Comparison of ENCODE assay signal across 9 cellular contexts in the genomic region with DNA sequence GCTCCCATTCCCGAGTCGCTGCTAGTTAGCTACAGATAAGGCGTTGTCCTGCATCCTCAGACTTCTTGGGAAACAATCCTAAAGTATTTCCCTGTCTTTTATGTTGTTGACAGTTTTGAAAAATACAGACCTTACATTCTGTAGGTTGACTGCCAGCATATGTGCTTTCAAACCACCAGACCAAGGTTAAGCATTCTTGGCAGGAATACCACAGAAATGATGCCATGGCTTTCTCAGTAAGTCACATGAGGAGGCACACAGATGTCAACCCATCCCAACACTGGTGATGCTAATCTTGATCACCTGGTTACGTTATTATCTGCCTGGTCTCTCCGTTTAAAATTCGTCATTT. TPM values are rescaled to one million over a fixed set of nuclear protein-coding genes. Genes with fewer than 3 reads are reported as not detected.
DNase-seq lines count a peak whose midpoint lies in the region; ATAC-seq, FAIRE-seq and TF ChIP-seq lines count a peak whose summit lies in the region.
"Had no signal": no experiment of that assay in that cellular context is flagged by ENCODE, and none has a peak within 500 bp of the region (broad histone marks: within the 10 kb centered on the region; RNA-seq: fewer than 3 reads in every experiment).

No MANE protein-coding gene starts in this region.

- H3K27me3 Mint-ChIP-seq in HFFc6 (ENCODE audit: insufficient read depth) (peaks cover 3% of the 10 kb centered on the region; the same call in 1 of the 2 replicates), memory B cell (no peaks in the 10 kb centered on the region)

- SMC1A ChIA-PET in GM12878 (lab: Charles Lee; ENCODE audit: uncharacterized antibody, unreplicated experiment), result interaction anchor here (0.8 to 2.6 kb wide), 7 partner anchors 8 to 219 kb away, joined by 3 to 20 read pairs (median 5); a partner anchor contains a TSS

- FAIRE-seq in A549 (lab: Jason Lieb, UNC), result no peak
- no peak for FAIRE-seq in GM12878 (lab: Jason Lieb, UNC)
- FAIRE-seq: colon had no signal

- H3K9me3 ChIP-seq in A549 (no peaks in the 10 kb centered on the region), GM12878 (replicated peaks; ENCODE audit: control insufficient read depth, insufficient read depth, low read length) (no peaks in the 10 kb centered on the region)

- ATAC-seq in A549 (no peak), GM12878 (no peak), memory B cell (ENCODE audit: low read depth) (no peak)

- H3K36me3 Mint-ChIP-seq in HFFc6 (ENCODE audit: low read depth) (peaks cover 5% of the 10 kb centered on the region; the same call in 1 of the 2 replicates), memory B cell (peaks cover 4% of the 10 kb centered on the region)

- H3K9me3 Mint-ChIP-seq in HFFc6, result no peaks in the 10 kb centered on the region
- no peaks in the 10 kb centered on the region for H3K9me3 Mint-ChIP-seq in memory B cell

- H3K27ac ChIP-seq in A549, result peak overlapping the region; percentile 76 to 84; a peak in 5 of 6 replicates
- H3K27ac ChIP-seq in GM12878 (ENCODE audit: control insufficient read depth, insufficient read depth), result peak overlapping the region; percentile 74; the same call in 1 of the 2 replicates

- DNase-seq in A549 (ENCODE audit: low read depth in 1 of 2, low spot score in 1 of 2) (peak in 1 of 2 experiments; percentile 19), HFFc6 (peak; percentile 35), GM12878 (ENCODE audit: low read depth, low spot score) (no peak), memory B cell (ENCODE audit: low spot score in 2 of 2) (no peak), SKM-1 treated with dmso at 0.1 percent for 144 hours (lab: John Stamatoyannopoulos, UW; ENCODE audit: unreplicated experiment) (no peak), NCI-H187 (lab: John Stamatoyannopoulos, UW) (no peak), cerebellar cortex (ENCODE audit: low spot score) (no peak), inferior parietal cortex (ENCODE audit: extremely low spot score) (no peak)

- no peak for TF ChIP-seq CTCF in A549 (IDR thresholded peaks at IDR 0.05)
- TF ChIP-seq CTCF in HFFc6 (IDR thresholded peaks at IDR 0.05), result no peak
- no peak for TF ChIP-seq CTCF in GM12878 (IDR thresholded peaks at IDR 0.05 in 2 of 3, conservative IDR thresholded peaks at IDR 0.05 in 1 of 3; ENCODE audit: control insufficient read depth in 2 of 3, extremely low read depth in 1 of 3, insufficient read depth in 1 of 3, low read depth in 3 of 3, low read length in 3 of 3)

- in situ Hi-C loops in GM12878 (cut with MboI), result no loop called here

- H3K4me3 ChIP-seq in A549 (peak overlapping the region; percentile 74), GM12878 (peak overlapping the region; percentile 97)

- TF ChIP-seq EP300 in A549 (IDR thresholded peaks at IDR 0.05) (no peak), GM12878 (IDR thresholded peaks at IDR 0.05; ENCODE audit: borderline replicate concordance in 1 of 2, control insufficient read depth in 1 of 2, low read depth in 2 of 2, low read length in 2 of 2) (no peak)

- 48% methylated on average over 6 of the region's 6 CpGs for WGBS in A549 (ENCODE audit: missing lambda C conversion rate)
- 12% methylated on average over 6 of the region's 6 CpGs for WGBS in GM12878 (ENCODE audit: insufficient coverage, insufficient replicate concordance, low lambda C conversion rate, missing lambda C conversion rate)

- H3K36me3 ChIP-seq in GM12878 (ENCODE audit: control insufficient read depth in 2 of 2, insufficient read depth in 2 of 2, low read length in 1 of 2), result peaks cover 0 to 12% of the 10 kb centered on the region in 2 experiments; a peak in 2 of 4 replicates

- peak overlapping the region; percentile 95 for H3K27ac Mint-ChIP-seq in HFFc6
- peak overlapping the region; percentile 96 for H3K27ac Mint-ChIP-seq in memory B cell

- CTCF ChIA-PET in A549 (lab: Yijun Ruan, JAX) (interaction anchor here (0.5 to 1.6 kb wide), 6 partner anchors 8 to 67 kb away, joined by 3 to 7 read pairs (median 4); no protein-coding TSS in a partner anchor), GM12878 (lab: Yijun Ruan, JAX) (interaction anchor here (0.7 to 1.2 kb wide), 5 partner anchors 50 to 408 kb away, joined by 3 read pairs; no protein-coding TSS in a partner anchor)

- H3K4me3 Mint-ChIP-seq in HFFc6, result peak overlapping the region; percentile 99
- H3K4me3 Mint-ChIP-seq in memory B cell, result peak overlapping the region; percentile 100

- H3K27me3 ChIP-seq in GM12878 (replicated peaks in 1 of 2; ENCODE audit: control insufficient read depth in 2 of 2, insufficient read depth in 2 of 2, low read length in 1 of 2), result no peaks in the 10 kb centered on the region

- POLR2A ChIA-PET in A549 (lab: Yijun Ruan, JAX) (interaction anchor here (1.0 to 1.6 kb wide), 3 partner anchors 45 to 50 kb away, joined by 3 to 8 read pairs (median 4); a partner anchor contains a TSS), GM12878 (lab: Charles Lee) (interaction anchor here (0.6 to 2.6 kb wide), 9 partner anchors 9 to 179 kb away, joined by 3 to 19 read pairs (median 4); a partner anchor contains a TSS)

- H4K20me1 ChIP-seq in GM12878 (ENCODE audit: control insufficient read depth, insufficient read depth), result no peaks in the 10 kb centered on the region

- peaks cover 17% of the 10 kb centered on the region; the same call in 2 of the 3 replicates for H3K4me1 ChIP-seq in A549
- peaks cover 10% of the 10 kb centered on the region; the same call in 1 of the 2 replicates for H3K4me1 ChIP-seq in GM12878 (ENCODE audit: control insufficient read depth, insufficient read depth, low read length)

- H2AFZ ChIP-seq in GM12878 (ENCODE audit: control insufficient read depth, low read depth, low read length), result no peak overlapping the region; the same call in 1 of the 2 replicates

- TF ChIP-seq POLR2A in A549 (IDR thresholded peaks at IDR 0.05; ENCODE audit: low read length) (no peak), GM12878 (IDR thresholded peaks at IDR 0.05; ENCODE audit: low read depth, low read length) (no peak)

- H3K79me2 ChIP-seq in GM12878 (ENCODE audit: control insufficient read depth, insufficient read depth, low read length), result peaks cover 22% of the 10 kb centered on the region

- no TSS peak for BruUV-seq in GM12878 (replicated peaks; lab: Mats Ljungman, UMichigan)

- intact Hi-C loops in GM12878 (cut with micrococcal nuclease; ENCODE audit: unreplicated experiment), result loop anchor here (5.0 kb wide), 1 partner anchor 47 kb away; a partner anchor contains a TSS

- H3K4me1 Mint-ChIP-seq in HFFc6 (ENCODE audit: low read depth) (peaks cover 27% of the 10 kb centered on the region), memory B cell (peaks cover 10% of the 10 kb centered on the region)

- RAD21 ChIA-PET in GM12878 (lab: Charles Lee; ENCODE audit: unreplicated experiment), result interaction anchor here (1.1 to 2.1 kb wide), 4 partner anchors 46 to 143 kb away, joined by 4 to 11 read pairs (median 4); a partner anchor contains a TSS

- peak overlapping the region; percentile 90 for H3K9ac ChIP-seq in GM12878 (ENCODE audit: control insufficient read depth, insufficient read depth, low read length)

- TF ChIP-seq RAD21 in A549 (conservative IDR thresholded peaks at IDR 0.05 in 1 of 2, IDR thresholded peaks at IDR 0.05 in 1 of 2) (no peak), GM12878 (IDR thresholded peaks at IDR 0.05; ENCODE audit: insufficient read depth, low read depth, low read length) (no peak)

- H3K4me2 ChIP-seq in A549, result peak overlapping the region; percentile 89
- H3K4me2 ChIP-seq in GM12878 (ENCODE audit: control insufficient read depth, insufficient read depth), result peak overlapping the region; percentile 82

RNA-seq across cellular contexts. Expression of a gene that starts 0.9 kb away (rescaled TPM):
- 41.2 and 49.2 TPM in 2 replicates for polyA plus RNA-seq in A549 (2011; rRNA removed)
- polyA plus RNA-seq in A549 (2012; cell fraction: cytosol; rRNA removed), result 17.0 and 19.6 TPM in 2 replicates
- polyA plus RNA-seq in A549 (2012; cell fraction: nucleus; rRNA removed), result 16.7 and 20.8 TPM in 2 replicates
- polyA plus RNA-seq in A549 (2017; fragmentation: RNase III; extraction: RNeasy Plus Mini Kit Qiagen cat#74134 plus additional on column Dnase treatment), result 30.2 to 31.5 TPM (median 30.3 TPM) in 3 replicates
- 43.4 and 47.1 TPM in 2 replicates for polyA minus RNA-seq in A549 (2011; rRNA and poly(A)+ RNA removed)
- total RNA-seq in HFFc6 (2021; fragmentation: NEBNext Ultra II Directional; extraction: Animal tissue kit (Norgen Biotek cat#: 25700)), result 10 to 100 TPM; 22.2 to 26.7 (median 24.7) TPM
- 23.3 and 25.1 TPM in 2 replicates for total RNA-seq in GM12878 (2013; cell fraction: nucleolus; rRNA removed)
- total RNA-seq in GM12878 (2014; rRNA removed), result 37.7 and 40.1 TPM in 2 replicates
- 35.7 and 37.7 TPM in 2 replicates for total RNA-seq in GM12878 (2014; rRNA removed; fragmentation: Illumina TruSeq; extraction: Trizol)
- total RNA-seq in GM12878 (2021), result 36.9 and 37.2 TPM in 2 replicates
- 17.1 TPM for polyA plus RNA-seq in GM12878 (2011; ENCODE audit: low read depth)
- polyA plus RNA-seq in GM12878 (2011; rRNA removed), result 52.0 and 63.5 TPM in 2 replicates
- polyA plus RNA-seq in GM12878 (2011; cell fraction: cytosol; rRNA removed), result 40.5 and 42.8 TPM in 2 replicates
- polyA plus RNA-seq in GM12878 (2011; cell fraction: nucleus; rRNA removed), result 31.9 and 34.2 TPM in 2 replicates
- polyA plus RNA-seq in GM12878 (2012), result 20.7 and 26.9 TPM in 2 replicates
- 38.4 and 38.5 TPM in 2 replicates for polyA plus RNA-seq in GM12878 (2014; fragmentation: Illumina TruSeq; extraction: Trizol)
- polyA plus RNA-seq in GM12878 (2014; fragmentation: Nextera tagmentation; extraction: Ambion mirVana), result 10 to 100 TPM; 17.4 to 18.6 TPM
- polyA plus RNA-seq in GM12878 (2014; rRNA removed), result 26.8 and 30.3 TPM in 2 replicates
- polyA plus RNA-seq in GM12878 (2016; fragmentation: Nextera tagmentation; extraction: Ambion mirVana), result 10 to 100 TPM; 49.0 to 49.1 TPM
- 58.7 and 72.1 TPM in 2 replicates for polyA minus RNA-seq in GM12878 (2011; rRNA and poly(A)+ RNA removed)
- 23.6 and 30.2 TPM in 2 replicates for polyA minus RNA-seq in GM12878 (2011; cell fraction: cytosol; rRNA and poly(A)+ RNA removed)
- polyA minus RNA-seq in GM12878 (2011; cell fraction: nucleus; rRNA and poly(A)+ RNA removed), result 8.0 and 13.6 TPM in 2 replicates

RNA-seq across cellular contexts. Expression of a gene that starts 47.0 kb away (rescaled TPM):
- 122 and 144 TPM in 2 replicates for polyA plus RNA-seq in A549 (2011; rRNA removed)
- 69.1 and 77.6 TPM in 2 replicates for polyA plus RNA-seq in A549 (2012; cell fraction: cytosol; rRNA removed)
- polyA plus RNA-seq in A549 (2012; cell fraction: nucleus; rRNA removed), result 1,381 and 1,390 TPM in 2 replicates
- 104 to 128 TPM (median 107 TPM) in 3 replicates for polyA plus RNA-seq in A549 (2017; fragmentation: RNase III; extraction: RNeasy Plus Mini Kit Qiagen cat#74134 plus additional on column Dnase treatment)
- polyA minus RNA-seq in A549 (2011; rRNA and poly(A)+ RNA removed), result 412 and 415 TPM in 2 replicates
- total RNA-seq in HFFc6 (2021; fragmentation: NEBNext Ultra II Directional; extraction: Animal tissue kit (Norgen Biotek cat#: 25700)), result 100 to 1,000 TPM; 316 to 368 (median 327) TPM
- total RNA-seq in GM12878 (2013; cell fraction: nucleolus; rRNA removed), result 455 and 507 TPM in 2 replicates
- 117 and 149 TPM in 2 replicates for total RNA-seq in GM12878 (2014; rRNA removed)
- 72.8 and 76.4 TPM in 2 replicates for total RNA-seq in GM12878 (2014; rRNA removed; fragmentation: Illumina TruSeq; extraction: Trizol)
- 151 and 156 TPM in 2 replicates for total RNA-seq in GM12878 (2021)
- polyA plus RNA-seq in GM12878 (2011; ENCODE audit: low read depth), result 62.4 TPM
- polyA plus RNA-seq in GM12878 (2011; rRNA removed), result 77.5 and 123 TPM in 2 replicates
- 175 and 179 TPM in 2 replicates for polyA plus RNA-seq in GM12878 (2011; cell fraction: cytosol; rRNA removed)
- polyA plus RNA-seq in GM12878 (2011; cell fraction: nucleus; rRNA removed), result 662 and 1,244 TPM in 2 replicates
- polyA plus RNA-seq in GM12878 (2012), result 83.4 and 103 TPM in 2 replicates
- 52.9 and 70.9 TPM in 2 replicates for polyA plus RNA-seq in GM12878 (2014; fragmentation: Illumina TruSeq; extraction: Trizol)
- 10 to 100 TPM; 18.7 to 46.9 TPM for polyA plus RNA-seq in GM12878 (2014; fragmentation: Nextera tagmentation; extraction: Ambion mirVana)
- 104 and 116 TPM in 2 replicates for polyA plus RNA-seq in GM12878 (2014; rRNA removed)
- polyA plus RNA-seq in GM12878 (2016; fragmentation: Nextera tagmentation; extraction: Ambion mirVana), result 10 to 100 TPM; 65.0 to 66.1 TPM
- polyA minus RNA-seq in GM12878 (2011; rRNA and poly(A)+ RNA removed), result 228 and 314 TPM in 2 replicates
- 87.0 and 88.2 TPM in 2 replicates for polyA minus RNA-seq in GM12878 (2011; cell fraction: cytosol; rRNA and poly(A)+ RNA removed)
- 230 and 517 TPM in 2 replicates for polyA minus RNA-seq in GM12878 (2011; cell fraction: nucleus; rRNA and poly(A)+ RNA removed)

RNA-seq across cellular contexts. Expression of a gene that starts 49.6 kb away (rescaled TPM):
- polyA plus RNA-seq in A549 (2011; rRNA removed), result 22.9 and 24.7 TPM in 2 replicates
- 23.0 and 24.6 TPM in 2 replicates for polyA plus RNA-seq in A549 (2012; cell fraction: cytosol; rRNA removed)
- polyA plus RNA-seq in A549 (2012; cell fraction: nucleus; rRNA removed), result 74.3 and 90.1 TPM in 2 replicates
- 29.6 to 32.0 TPM (median 30.5 TPM) in 3 replicates for polyA plus RNA-seq in A549 (2017; fragmentation: RNase III; extraction: RNeasy Plus Mini Kit Qiagen cat#74134 plus additional on column Dnase treatment)
- polyA minus RNA-seq in A549 (2011; rRNA and poly(A)+ RNA removed), result 13.6 and 14.4 TPM in 2 replicates
- total RNA-seq in HFFc6 (2021; fragmentation: NEBNext Ultra II Directional; extraction: Animal tissue kit (Norgen Biotek cat#: 25700)), result 10 to 100 TPM; 29.5 to 40.8 (median 36.9) TPM
- 71.8 and 84.0 TPM in 2 replicates for total RNA-seq in GM12878 (2013; cell fraction: nucleolus; rRNA removed)
- total RNA-seq in GM12878 (2014; rRNA removed), result 36.7 and 38.4 TPM in 2 replicates
- total RNA-seq in GM12878 (2014; rRNA removed; fragmentation: Illumina TruSeq; extraction: Trizol), result 36.2 and 38.6 TPM in 2 replicates
- 38.4 and 42.3 TPM in 2 replicates for total RNA-seq in GM12878 (2021)
- polyA plus RNA-seq in GM12878 (2011; ENCODE audit: low read depth), result 14.5 TPM
- 14.4 and 22.0 TPM in 2 replicates for polyA plus RNA-seq in GM12878 (2011; rRNA removed)
- polyA plus RNA-seq in GM12878 (2011; cell fraction: cytosol; rRNA removed), result 18.9 and 23.0 TPM in 2 replicates
- 185 and 243 TPM in 2 replicates for polyA plus RNA-seq in GM12878 (2011; cell fraction: nucleus; rRNA removed)
- 25.2 and 28.8 TPM in 2 replicates for polyA plus RNA-seq in GM12878 (2012)
- 40.6 and 46.0 TPM in 2 replicates for polyA plus RNA-seq in GM12878 (2014; fragmentation: Illumina TruSeq; extraction: Trizol)
- 10 to 100 TPM in 1 of 2 experiments, 1 to 10 TPM in 1; 8.7 to 14.3 TPM for polyA plus RNA-seq in GM12878 (2014; fragmentation: Nextera tagmentation; extraction: Ambion mirVana)
- polyA plus RNA-seq in GM12878 (2014; rRNA removed), result 26.2 and 29.2 TPM in 2 replicates
- polyA plus RNA-seq in GM12878 (2016; fragmentation: Nextera tagmentation; extraction: Ambion mirVana), result 10 to 100 TPM; 55.6 to 65.1 TPM
- polyA minus RNA-seq in GM12878 (2011; rRNA and poly(A)+ RNA removed), result 15.3 and 16.2 TPM in 2 replicates
- 8.8 and 10.4 TPM in 2 replicates for polyA minus RNA-seq in GM12878 (2011; cell fraction: cytosol; rRNA and poly(A)+ RNA removed)
- polyA minus RNA-seq in GM12878 (2011; cell fraction: nucleus; rRNA and poly(A)+ RNA removed), result 15.8 and 28.4 TPM in 2 replicates
